Comparison of ENCODE assay signal across 22 cellular contexts in the genomic region with DNA sequence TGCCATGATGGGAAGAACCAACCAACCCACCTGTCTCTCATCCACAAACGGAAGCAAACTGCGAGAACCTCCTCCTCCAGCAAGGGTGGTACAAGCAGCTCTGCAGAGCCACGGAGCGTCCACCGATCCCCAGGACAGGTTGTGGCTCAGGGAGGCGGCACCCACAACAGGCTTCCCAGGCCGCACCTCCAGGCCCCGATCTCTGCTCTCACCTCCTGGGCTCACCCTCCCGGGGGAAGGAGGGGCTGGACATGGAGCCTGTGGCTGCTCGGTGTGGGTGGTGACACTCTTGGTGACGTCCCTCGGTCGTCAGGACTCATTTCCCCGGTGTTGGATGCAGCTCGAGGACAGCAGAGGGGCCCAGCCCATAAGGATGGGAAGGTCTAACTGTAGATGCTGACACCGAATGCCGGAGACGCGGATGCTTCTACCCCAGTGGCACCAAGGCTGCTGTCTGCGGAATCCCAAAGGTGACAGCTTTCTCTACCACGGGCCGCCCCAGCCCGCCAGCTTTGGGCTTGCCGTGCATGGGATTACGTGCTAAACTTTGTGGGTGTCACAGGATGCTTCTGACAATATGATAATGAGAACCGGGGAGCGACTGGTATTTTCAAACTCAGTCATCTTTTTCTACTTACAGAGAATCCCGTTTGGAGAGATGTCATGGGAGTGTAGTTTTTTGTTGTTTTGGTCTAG.
"Had no signal": no experiment of that assay in that cellular context is flagged by ENCODE, and none has a peak within 500 bp of the region (broad histone marks: within the 10 kb centered on the region; RNA-seq: fewer than 3 reads in every experiment).

No MANE protein-coding gene starts in this region.

- H3K27ac Mint-ChIP-seq: effector memory CD8-positive, alpha-beta T cell; memory B cell; natural killer cell; stimulated activated effector memory CD8-positive, alpha-beta T cell treated with anti-CD3 and anti-CD28 coated beads, Interleukin-12 subunit alpha, Interleukin-12 subunit beta, amount 100 ng/mL, for 72 hours; type B pancreatic cell had no signal

- H3K27ac ChIP-seq: coronary artery, heart left ventricle, hepatocyte, ovary, right atrium auricular region, sigmoid colon, stomach, thyroid gland had no signal

- H3K27me3 ChIP-seq: hepatocyte, ovary, right atrium auricular region, sigmoid colon, thyroid gland had no signal

- H3K4me2 ChIP-seq: hepatocyte had no signal

- H3K36me3 Mint-ChIP-seq: stimulated activated effector memory CD8-positive, alpha-beta T cell treated with anti-CD3 and anti-CD28 coated beads, Interleukin-12 subunit alpha, Interleukin-12 subunit beta, amount 100 ng/mL, for 72 hours had no signal

- ATAC-seq: effector memory CD8-positive, alpha-beta T cell; heart left ventricle; left lobe of liver; natural killer cell; stimulated activated effector memory CD8-positive, alpha-beta T cell treated with anti-CD3 and anti-CD28 coated beads, Interleukin-12 subunit alpha, Interleukin-12 subunit beta, amount 100 ng/mL, for 72 hours had no signal

- H3K4me3 Mint-ChIP-seq: effector memory CD8-positive, alpha-beta T cell; memory B cell; natural killer cell; stimulated activated effector memory CD8-positive, alpha-beta T cell treated with anti-CD3 and anti-CD28 coated beads, Interleukin-12 subunit alpha, Interleukin-12 subunit beta, amount 100 ng/mL, for 72 hours; type B pancreatic cell had no signal

- FAIRE-seq: endometrium, frontal cortex, kidney had no signal

- DNase-seq: dermis blood vessel endothelial cell; effector memory CD8-positive, alpha-beta T cell; heart left ventricle; kidney; natural killer cell; ovary; sigmoid colon; stimulated activated CD4-positive, alpha-beta T cell treated with anti-CD3 and anti-CD28 coated beads, Interleukin-2, amount 100 ng/mL, for 24 hours; stimulated activated CD4-positive, alpha-beta T cell treated with anti-CD3 and anti-CD28 coated beads, Interleukin-4, amount 100 ng/mL, for 24 hours; stimulated activated naive CD4-positive, alpha-beta T cell treated with Interleukin-2 at 50 U/mL for 16 hours; stomach; thyroid gland had no signal

- H2AFZ ChIP-seq: hepatocyte had no signal

- H3K4me3 ChIP-seq: coronary artery, heart left ventricle, hepatocyte, lung, ovary, right atrium auricular region, sigmoid colon, stomach, thyroid gland had no signal

- H3K36me3 ChIP-seq: ovary had no signal

- H3K9me3 ChIP-seq: ovary, thyroid gland had no signal

- H3K79me2 ChIP-seq: hepatocyte had no signal
